ENCODE assay signal across 1 cellular context in genomic region chr18:9334351-9335254, GRCh38.
TF ChIP-seq lines count a peak whose summit lies in the region.

Gene TWSG1, plus strand, starts transcription at chr18:9334773. Its CDS starts 2,457 bp downstream, at chr18:9337230.

TF ChIP-seq in HepG2, 621 proteins besides CTCF, POLR2A, EP300 and RAD21 (continued from another document and continues in another):
- TF ChIP-seq ZNF503 (CRISPR knock-in tag; IDR thresholded peaks at IDR 0.05): peak; percentile 37; the same call in 1 of the 2 replicates
- 0 out of 2 replicates have a peak, but pooled peaks have one; percentile 67 for TF ChIP-seq THAP7 (CRISPR knock-in tag; IDR thresholded peaks at IDR 0.05)
- TF ChIP-seq GRHL1 (CRISPR knock-in tag; conservative IDR thresholded peaks at IDR 0.05): no peak
- peak; percentile 36; the same call in 1 of the 2 replicates for TF ChIP-seq GABPB1 (CRISPR knock-in tag; IDR thresholded peaks at IDR 0.05)
- peak; percentile 98 for TF ChIP-seq ZFP91 (CRISPR knock-in tag; IDR thresholded peaks at IDR 0.05; ENCODE audit: borderline replicate concordance)
- TF ChIP-seq ZNF672 (CRISPR knock-in tag; IDR thresholded peaks at IDR 0.05): no peak
- TF ChIP-seq ZNF710 (CRISPR knock-in tag; IDR thresholded peaks at IDR 0.05; ENCODE audit: borderline replicate concordance): no peak
- TF ChIP-seq ZSCAN20 (CRISPR knock-in tag; IDR thresholded peaks at IDR 0.05; ENCODE audit: borderline replicate concordance): 0 out of 2 replicates have a peak, but pooled peaks have one; percentile 73
- peak; percentile 30; the same call in 1 of the 2 replicates for TF ChIP-seq ZNF574 (CRISPR knock-in tag; IDR thresholded peaks at IDR 0.05)
- no peak for TF ChIP-seq MZF1 (CRISPR knock-in tag; IDR thresholded peaks at IDR 0.05; ENCODE audit: borderline replicate concordance)
- peak; percentile 76 for TF ChIP-seq PATZ1 (CRISPR knock-in tag; IDR thresholded peaks at IDR 0.05)
- 0 out of 2 replicates have a peak, but pooled peaks have one; percentile 1 for TF ChIP-seq HIVEP1 (CRISPR knock-in tag; IDR thresholded peaks at IDR 0.05)
- TF ChIP-seq THYN1 (CRISPR knock-in tag; IDR thresholded peaks at IDR 0.05; ENCODE audit: borderline replicate concordance, low read depth): no peak
- no peak for TF ChIP-seq PLRG1 (conservative IDR thresholded peaks at IDR 0.05)
- TF ChIP-seq IKZF4 (CRISPR knock-in tag; IDR thresholded peaks at IDR 0.05; ENCODE audit: borderline replicate concordance, low read depth, not compliant biosample characterization): no peak
- no peak for TF ChIP-seq JARID2 (CRISPR knock-in tag; IDR thresholded peaks at IDR 0.05; ENCODE audit: insufficient replicate concordance)
- TF ChIP-seq EEA1 (CRISPR knock-in tag; IDR thresholded peaks at IDR 0.05; ENCODE audit: borderline replicate concordance): 0 out of 2 replicates have a peak, but pooled peaks have one; percentile 42
- no peak for TF ChIP-seq ZFP37 (CRISPR knock-in tag; IDR thresholded peaks at IDR 0.05; ENCODE audit: borderline replicate concordance)
- no peak for TF ChIP-seq TCF7L2 (IDR thresholded peaks at IDR 0.05; ENCODE audit: low read depth, low read length)
- peak; percentile 61; the same call in 1 of the 2 replicates for TF ChIP-seq NKX3-1 (CRISPR knock-in tag; IDR thresholded peaks at IDR 0.05)
- peak; percentile 49; the same call in 1 of the 2 replicates for TF ChIP-seq MXD1 (CRISPR knock-in tag; IDR thresholded peaks at IDR 0.05)
- 0 out of 3 replicates have a peak, but pooled peaks have one; percentile 8 for TF ChIP-seq MXI1 (IDR thresholded peaks at IDR 0.05; ENCODE audit: borderline replicate concordance, low read depth, low read length)
- TF ChIP-seq RBM39 (IDR thresholded peaks at IDR 0.05; ENCODE audit: low read depth, low read length, poor library complexity, severe bottlenecking): peak; percentile 62
- TF ChIP-seq ZKSCAN5 (CRISPR knock-in tag; IDR thresholded peaks at IDR 0.05): no peak
- no peak for TF ChIP-seq TP53 (CRISPR knock-in tag; conservative IDR thresholded peaks at IDR 0.05)
- TF ChIP-seq ZNF580 (CRISPR knock-in tag; IDR thresholded peaks at IDR 0.05; ENCODE audit: borderline replicate concordance, low read depth): no peak
- peak; percentile 70; the same call in 1 of the 2 replicates for TF ChIP-seq ZBED4 (CRISPR knock-in tag; IDR thresholded peaks at IDR 0.05; ENCODE audit: borderline replicate concordance)
- peak; percentile 55 for TF ChIP-seq YEATS4 (CRISPR knock-in tag; IDR thresholded peaks at IDR 0.05; ENCODE audit: borderline replicate concordance)
- peak; percentile 16; the same call in 1 of the 2 replicates for TF ChIP-seq TFDP2 (CRISPR knock-in tag; IDR thresholded peaks at IDR 0.05)
- TF ChIP-seq YY1 (IDR thresholded peaks at IDR 0.05; ENCODE audit: insufficient read depth, insufficient replicate concordance, low read depth, low read length): peak; percentile 40
- TF ChIP-seq ZNF607 (CRISPR knock-in tag; IDR thresholded peaks at IDR 0.05; ENCODE audit: borderline replicate concordance): no peak
- TF ChIP-seq ZNF781 (CRISPR knock-in tag; IDR thresholded peaks at IDR 0.05; ENCODE audit: borderline replicate concordance, not compliant biosample characterization): no peak
- no peak for TF ChIP-seq TBL1XR1 (IDR thresholded peaks at IDR 0.05; ENCODE audit: borderline replicate concordance, low read length, partially characterized antibody)
- TF ChIP-seq ZNF891 (CRISPR knock-in tag; IDR thresholded peaks at IDR 0.05): peak; percentile 76; the same call in 1 of the 2 replicates
- TF ChIP-seq SP1 (IDR thresholded peaks at IDR 0.05): no peak
- TF ChIP-seq SP1 (CRISPR knock-in tag; IDR thresholded peaks at IDR 0.05): peak; percentile 79; the same call in 1 of the 2 replicates
- TF ChIP-seq ZNF296 (CRISPR knock-in tag; conservative IDR thresholded peaks at IDR 0.05): no peak
- TF ChIP-seq SAP130 (CRISPR knock-in tag; IDR thresholded peaks at IDR 0.05; ENCODE audit: low read depth): peak; percentile 55
- TF ChIP-seq PRPF4 (IDR thresholded peaks at IDR 0.05; ENCODE audit: low read depth, low read length, poor library complexity, severe bottlenecking): no peak
- TF ChIP-seq FOXP1 (IDR thresholded peaks at IDR 0.05): no peak
- TF ChIP-seq FOXP1 (CRISPR knock-in tag; IDR thresholded peaks at IDR 0.05): no peak
